In the genomic region with DNA sequence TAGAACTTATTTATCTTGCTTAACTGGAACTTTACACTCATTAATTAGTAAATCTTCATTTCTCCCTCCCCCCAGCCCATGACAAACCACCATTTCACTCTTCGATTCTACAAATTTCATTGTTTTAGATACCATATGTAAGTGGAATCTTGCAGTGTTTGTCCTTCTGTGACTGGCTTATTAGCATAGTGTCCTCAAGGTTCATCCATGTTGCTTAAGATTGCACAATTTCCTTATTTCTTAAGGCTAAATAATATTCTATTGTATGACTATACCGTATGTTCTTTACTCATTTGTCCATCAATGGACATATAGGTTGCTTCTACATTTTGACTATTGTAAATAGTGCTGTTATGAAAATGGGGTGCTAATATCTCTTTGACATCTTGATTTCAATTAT, we compare ENCODE assay signal across 1 cellular context.
TF ChIP-seq lines count a peak whose summit lies in the region.

No MANE protein-coding gene starts in this region.

TF ChIP-seq in HepG2, 621 proteins besides CTCF, POLR2A, EP300 and RAD21:
- TF ChIP-seq GATAD1 (CRISPR knock-in tag; IDR thresholded peaks at IDR 0.05), result no peak
- no peak for TF ChIP-seq MTA1 (CRISPR knock-in tag; IDR thresholded peaks at IDR 0.05; ENCODE audit: borderline replicate concordance)
- TF ChIP-seq, protein P1, sequence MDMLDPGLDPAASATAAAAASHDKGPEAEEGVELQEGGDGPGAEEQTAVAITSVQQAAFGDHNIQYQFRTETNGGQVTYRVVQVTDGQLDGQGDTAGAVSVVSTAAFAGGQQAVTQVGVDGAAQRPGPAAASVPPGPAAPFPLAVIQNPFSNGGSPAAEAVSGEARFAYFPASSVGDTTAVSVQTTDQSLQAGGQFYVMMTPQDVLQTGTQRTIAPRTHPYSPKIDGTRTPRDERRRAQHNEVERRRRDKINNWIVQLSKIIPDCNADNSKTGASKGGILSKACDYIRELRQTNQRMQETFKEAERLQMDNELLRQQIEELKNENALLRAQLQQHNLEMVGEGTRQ (IDR thresholded peaks at IDR 0.05; ENCODE audit: low read depth, low read length), result no peak
- TF ChIP-seq, protein P1 (CRISPR knock-in tag; IDR thresholded peaks at IDR 0.05; ENCODE audit: borderline replicate concordance), result no peak
- TF ChIP-seq SETDB1 (CRISPR knock-in tag; IDR thresholded peaks at IDR 0.05; ENCODE audit: borderline replicate concordance), result no peak
- TF ChIP-seq, protein P2, sequence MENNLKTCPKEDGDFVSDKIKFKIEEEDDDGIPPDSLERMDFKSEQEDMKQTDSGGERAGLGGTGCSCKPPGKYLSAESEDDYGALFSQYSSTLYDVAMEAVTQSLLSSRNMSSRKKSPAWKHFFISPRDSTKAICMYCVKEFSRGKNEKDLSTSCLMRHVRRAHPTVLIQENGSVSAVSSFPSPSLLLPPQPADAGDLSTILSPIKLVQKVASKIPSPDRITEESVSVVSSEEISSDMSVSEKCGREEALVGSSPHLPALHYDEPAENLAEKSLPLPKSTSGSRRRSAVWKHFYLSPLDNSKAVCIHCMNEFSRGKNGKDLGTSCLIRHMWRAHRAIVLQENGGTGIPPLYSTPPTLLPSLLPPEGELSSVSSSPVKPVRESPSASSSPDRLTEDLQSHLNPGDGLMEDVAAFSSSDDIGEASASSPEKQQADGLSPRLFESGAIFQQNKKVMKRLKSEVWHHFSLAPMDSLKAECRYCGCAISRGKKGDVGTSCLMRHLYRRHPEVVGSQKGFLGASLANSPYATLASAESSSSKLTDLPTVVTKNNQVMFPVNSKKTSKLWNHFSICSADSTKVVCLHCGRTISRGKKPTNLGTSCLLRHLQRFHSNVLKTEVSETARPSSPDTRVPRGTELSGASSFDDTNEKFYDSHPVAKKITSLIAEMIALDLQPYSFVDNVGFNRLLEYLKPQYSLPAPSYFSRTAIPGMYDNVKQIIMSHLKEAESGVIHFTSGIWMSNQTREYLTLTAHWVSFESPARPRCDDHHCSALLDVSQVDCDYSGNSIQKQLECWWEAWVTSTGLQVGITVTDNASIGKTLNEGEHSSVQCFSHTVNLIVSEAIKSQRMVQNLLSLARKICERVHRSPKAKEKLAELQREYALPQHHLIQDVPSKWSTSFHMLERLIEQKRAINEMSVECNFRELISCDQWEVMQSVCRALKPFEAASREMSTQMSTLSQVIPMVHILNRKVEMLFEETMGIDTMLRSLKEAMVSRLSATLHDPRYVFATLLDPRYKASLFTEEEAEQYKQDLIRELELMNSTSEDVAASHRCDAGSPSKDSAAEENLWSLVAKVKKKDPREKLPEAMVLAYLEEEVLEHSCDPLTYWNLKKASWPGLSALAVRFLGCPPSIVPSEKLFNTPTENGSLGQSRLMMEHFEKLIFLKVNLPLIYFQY (CRISPR knock-in tag; IDR thresholded peaks at IDR 0.05; ENCODE audit: borderline replicate concordance), result no peak
- TF ChIP-seq ZNF317 (CRISPR knock-in tag; IDR thresholded peaks at IDR 0.05), result no peak
- TF ChIP-seq ZFP41 (CRISPR knock-in tag; IDR thresholded peaks at IDR 0.05; ENCODE audit: borderline replicate concordance), result no peak
- no peak for TF ChIP-seq ZNF143 (CRISPR knock-in tag; IDR thresholded peaks at IDR 0.05)
- TF ChIP-seq CEBPG (CRISPR knock-in tag; IDR thresholded peaks at IDR 0.05), result peak; percentile 19; the same call in 1 of the 2 replicates
- no peak for TF ChIP-seq ZNF674 (CRISPR knock-in tag; IDR thresholded peaks at IDR 0.05; ENCODE audit: low read depth)
- no peak for TF ChIP-seq EHMT2 (IDR thresholded peaks at IDR 0.05; ENCODE audit: borderline replicate concordance, low read depth, low read length)
- TF ChIP-seq NBN (conservative IDR thresholded peaks at IDR 0.05), result no peak
- no peak for TF ChIP-seq TCF7L2 (IDR thresholded peaks at IDR 0.05; ENCODE audit: low read depth, low read length)
- TF ChIP-seq CEBPB (IDR thresholded peaks at IDR 0.05; ENCODE audit: borderline replicate concordance, low read depth, low read length), result peak; percentile 54
- no peak for TF ChIP-seq JDP2 (CRISPR knock-in tag; IDR thresholded peaks at IDR 0.05; ENCODE audit: borderline replicate concordance)
TF ChIP-seq in HepG2: peak in this region for 2.
